In the genomic region with DNA sequence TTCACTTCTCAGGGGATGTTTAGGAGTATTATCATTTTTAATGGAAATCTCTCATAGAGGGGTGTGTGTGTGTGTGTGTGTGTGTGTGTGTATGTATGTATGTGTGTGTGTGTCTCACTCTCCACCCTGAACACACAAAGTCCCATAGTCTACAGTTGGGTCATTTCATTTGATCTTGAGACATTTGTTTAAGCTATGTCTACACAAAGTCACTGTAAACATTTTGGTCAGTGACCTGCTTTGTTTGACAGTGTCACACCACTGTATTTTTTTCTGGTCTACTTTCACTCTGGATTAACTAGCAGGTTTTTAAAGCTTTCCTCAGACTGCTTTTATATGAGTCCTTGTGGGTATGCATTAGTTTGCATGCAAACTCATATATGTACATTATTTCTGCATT, we compare ENCODE assay signal across 1 cellular context.
TF ChIP-seq lines count a peak whose summit lies in the region.

No MANE protein-coding gene starts in this region.

TF ChIP-seq in HepG2, 621 proteins besides CTCF, POLR2A, EP300 and RAD21 (continued from another document and continues in another):
- TF ChIP-seq, protein P1, sequence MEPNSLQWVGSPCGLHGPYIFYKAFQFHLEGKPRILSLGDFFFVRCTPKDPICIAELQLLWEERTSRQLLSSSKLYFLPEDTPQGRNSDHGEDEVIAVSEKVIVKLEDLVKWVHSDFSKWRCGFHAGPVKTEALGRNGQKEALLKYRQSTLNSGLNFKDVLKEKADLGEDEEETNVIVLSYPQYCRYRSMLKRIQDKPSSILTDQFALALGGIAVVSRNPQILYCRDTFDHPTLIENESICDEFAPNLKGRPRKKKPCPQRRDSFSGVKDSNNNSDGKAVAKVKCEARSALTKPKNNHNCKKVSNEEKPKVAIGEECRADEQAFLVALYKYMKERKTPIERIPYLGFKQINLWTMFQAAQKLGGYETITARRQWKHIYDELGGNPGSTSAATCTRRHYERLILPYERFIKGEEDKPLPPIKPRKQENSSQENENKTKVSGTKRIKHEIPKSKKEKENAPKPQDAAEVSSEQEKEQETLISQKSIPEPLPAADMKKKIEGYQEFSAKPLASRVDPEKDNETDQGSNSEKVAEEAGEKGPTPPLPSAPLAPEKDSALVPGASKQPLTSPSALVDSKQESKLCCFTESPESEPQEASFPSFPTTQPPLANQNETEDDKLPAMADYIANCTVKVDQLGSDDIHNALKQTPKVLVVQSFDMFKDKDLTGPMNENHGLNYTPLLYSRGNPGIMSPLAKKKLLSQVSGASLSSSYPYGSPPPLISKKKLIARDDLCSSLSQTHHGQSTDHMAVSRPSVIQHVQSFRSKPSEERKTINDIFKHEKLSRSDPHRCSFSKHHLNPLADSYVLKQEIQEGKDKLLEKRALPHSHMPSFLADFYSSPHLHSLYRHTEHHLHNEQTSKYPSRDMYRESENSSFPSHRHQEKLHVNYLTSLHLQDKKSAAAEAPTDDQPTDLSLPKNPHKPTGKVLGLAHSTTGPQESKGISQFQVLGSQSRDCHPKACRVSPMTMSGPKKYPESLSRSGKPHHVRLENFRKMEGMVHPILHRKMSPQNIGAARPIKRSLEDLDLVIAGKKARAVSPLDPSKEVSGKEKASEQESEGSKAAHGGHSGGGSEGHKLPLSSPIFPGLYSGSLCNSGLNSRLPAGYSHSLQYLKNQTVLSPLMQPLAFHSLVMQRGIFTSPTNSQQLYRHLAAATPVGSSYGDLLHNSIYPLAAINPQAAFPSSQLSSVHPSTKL (CRISPR knock-in tag; IDR thresholded peaks at IDR 0.05): peak; percentile 29; the same call in 1 of the 2 replicates
- TF ChIP-seq, protein P2, sequence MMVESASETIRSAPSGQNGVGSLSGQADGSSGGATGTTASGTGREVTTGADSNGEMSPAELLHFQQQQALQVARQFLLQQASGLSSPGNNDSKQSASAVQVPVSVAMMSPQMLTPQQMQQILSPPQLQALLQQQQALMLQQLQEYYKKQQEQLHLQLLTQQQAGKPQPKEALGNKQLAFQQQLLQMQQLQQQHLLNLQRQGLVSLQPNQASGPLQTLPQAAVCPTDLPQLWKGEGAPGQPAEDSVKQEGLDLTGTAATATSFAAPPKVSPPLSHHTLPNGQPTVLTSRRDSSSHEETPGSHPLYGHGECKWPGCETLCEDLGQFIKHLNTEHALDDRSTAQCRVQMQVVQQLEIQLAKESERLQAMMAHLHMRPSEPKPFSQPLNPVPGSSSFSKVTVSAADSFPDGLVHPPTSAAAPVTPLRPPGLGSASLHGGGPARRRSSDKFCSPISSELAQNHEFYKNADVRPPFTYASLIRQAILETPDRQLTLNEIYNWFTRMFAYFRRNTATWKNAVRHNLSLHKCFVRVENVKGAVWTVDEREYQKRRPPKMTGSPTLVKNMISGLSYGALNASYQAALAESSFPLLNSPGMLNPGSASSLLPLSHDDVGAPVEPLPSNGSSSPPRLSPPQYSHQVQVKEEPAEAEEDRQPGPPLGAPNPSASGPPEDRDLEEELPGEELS (CRISPR knock-in tag; IDR thresholded peaks at IDR 0.05): 0 out of 2 replicates have a peak, but pooled peaks have one; percentile 20
- TF ChIP-seq TCF12 (IDR thresholded peaks at IDR 0.05): no peak
- no peak for TF ChIP-seq TCF12 (CRISPR knock-in tag; IDR thresholded peaks at IDR 0.05)
- TF ChIP-seq, protein P3, sequence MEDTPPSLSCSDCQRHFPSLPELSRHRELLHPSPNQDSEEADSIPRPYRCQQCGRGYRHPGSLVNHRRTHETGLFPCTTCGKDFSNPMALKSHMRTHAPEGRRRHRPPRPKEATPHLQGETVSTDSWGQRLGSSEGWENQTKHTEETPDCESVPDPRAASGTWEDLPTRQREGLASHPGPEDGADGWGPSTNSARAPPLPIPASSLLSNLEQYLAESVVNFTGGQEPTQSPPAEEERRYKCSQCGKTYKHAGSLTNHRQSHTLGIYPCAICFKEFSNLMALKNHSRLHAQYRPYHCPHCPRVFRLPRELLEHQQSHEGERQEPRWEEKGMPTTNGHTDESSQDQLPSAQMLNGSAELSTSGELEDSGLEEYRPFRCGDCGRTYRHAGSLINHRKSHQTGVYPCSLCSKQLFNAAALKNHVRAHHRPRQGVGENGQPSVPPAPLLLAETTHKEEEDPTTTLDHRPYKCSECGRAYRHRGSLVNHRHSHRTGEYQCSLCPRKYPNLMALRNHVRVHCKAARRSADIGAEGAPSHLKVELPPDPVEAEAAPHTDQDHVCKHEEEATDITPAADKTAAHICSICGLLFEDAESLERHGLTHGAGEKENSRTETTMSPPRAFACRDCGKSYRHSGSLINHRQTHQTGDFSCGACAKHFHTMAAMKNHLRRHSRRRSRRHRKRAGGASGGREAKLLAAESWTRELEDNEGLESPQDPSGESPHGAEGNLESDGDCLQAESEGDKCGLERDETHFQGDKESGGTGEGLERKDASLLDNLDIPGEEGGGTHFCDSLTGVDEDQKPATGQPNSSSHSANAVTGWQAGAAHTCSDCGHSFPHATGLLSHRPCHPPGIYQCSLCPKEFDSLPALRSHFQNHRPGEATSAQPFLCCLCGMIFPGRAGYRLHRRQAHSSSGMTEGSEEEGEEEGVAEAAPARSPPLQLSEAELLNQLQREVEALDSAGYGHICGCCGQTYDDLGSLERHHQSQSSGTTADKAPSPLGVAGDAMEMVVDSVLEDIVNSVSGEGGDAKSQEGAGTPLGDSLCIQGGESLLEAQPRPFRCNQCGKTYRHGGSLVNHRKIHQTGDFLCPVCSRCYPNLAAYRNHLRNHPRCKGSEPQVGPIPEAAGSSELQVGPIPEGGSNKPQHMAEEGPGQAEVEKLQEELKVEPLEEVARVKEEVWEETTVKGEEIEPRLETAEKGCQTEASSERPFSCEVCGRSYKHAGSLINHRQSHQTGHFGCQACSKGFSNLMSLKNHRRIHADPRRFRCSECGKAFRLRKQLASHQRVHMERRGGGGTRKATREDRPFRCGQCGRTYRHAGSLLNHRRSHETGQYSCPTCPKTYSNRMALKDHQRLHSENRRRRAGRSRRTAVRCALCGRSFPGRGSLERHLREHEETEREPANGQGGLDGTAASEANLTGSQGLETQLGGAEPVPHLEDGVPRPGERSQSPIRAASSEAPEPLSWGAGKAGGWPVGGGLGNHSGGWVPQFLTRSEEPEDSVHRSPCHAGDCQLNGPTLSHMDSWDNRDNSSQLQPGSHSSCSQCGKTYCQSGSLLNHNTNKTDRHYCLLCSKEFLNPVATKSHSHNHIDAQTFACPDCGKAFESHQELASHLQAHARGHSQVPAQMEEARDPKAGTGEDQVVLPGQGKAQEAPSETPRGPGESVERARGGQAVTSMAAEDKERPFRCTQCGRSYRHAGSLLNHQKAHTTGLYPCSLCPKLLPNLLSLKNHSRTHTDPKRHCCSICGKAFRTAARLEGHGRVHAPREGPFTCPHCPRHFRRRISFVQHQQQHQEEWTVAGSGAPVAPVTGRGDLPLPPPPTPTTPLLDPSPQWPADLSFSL (CRISPR knock-in tag; IDR thresholded peaks at IDR 0.05): peak; percentile 91
- TF ChIP-seq, protein P4, sequence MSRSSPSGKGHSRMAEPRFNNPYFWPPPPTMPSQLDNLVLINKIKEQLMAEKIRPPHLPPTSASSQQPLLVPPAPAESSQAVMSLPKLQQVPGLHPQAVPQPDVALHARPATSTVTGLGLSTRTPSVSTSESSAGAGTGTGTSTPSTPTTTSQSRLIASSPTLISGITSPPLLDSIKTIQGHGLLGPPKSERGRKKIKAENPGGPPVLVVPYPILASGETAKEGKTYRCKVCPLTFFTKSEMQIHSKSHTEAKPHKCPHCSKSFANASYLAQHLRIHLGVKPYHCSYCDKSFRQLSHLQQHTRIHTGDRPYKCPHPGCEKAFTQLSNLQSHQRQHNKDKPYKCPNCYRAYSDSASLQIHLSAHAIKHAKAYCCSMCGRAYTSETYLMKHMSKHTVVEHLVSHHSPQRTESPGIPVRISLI (CRISPR knock-in tag; IDR thresholded peaks at IDR 0.05; ENCODE audit: borderline replicate concordance): peak; percentile 55; the same call in 1 of the 2 replicates
- TF ChIP-seq RARA (CRISPR knock-in tag; IDR thresholded peaks at IDR 0.05): 0 out of 2 replicates have a peak, but pooled peaks have one; percentile 23
- no peak for TF ChIP-seq ZNF879 (CRISPR knock-in tag; IDR thresholded peaks at IDR 0.05)
- 0 out of 2 replicates have a peak, but pooled peaks have one; percentile 40 for TF ChIP-seq FOXP1 (IDR thresholded peaks at IDR 0.05)
- peak; percentile 71; the same call in 1 of the 2 replicates for TF ChIP-seq FOXP1 (CRISPR knock-in tag; IDR thresholded peaks at IDR 0.05)
- TF ChIP-seq RXRA (CRISPR knock-in tag; IDR thresholded peaks at IDR 0.05): no peak
- TF ChIP-seq, protein P5, sequence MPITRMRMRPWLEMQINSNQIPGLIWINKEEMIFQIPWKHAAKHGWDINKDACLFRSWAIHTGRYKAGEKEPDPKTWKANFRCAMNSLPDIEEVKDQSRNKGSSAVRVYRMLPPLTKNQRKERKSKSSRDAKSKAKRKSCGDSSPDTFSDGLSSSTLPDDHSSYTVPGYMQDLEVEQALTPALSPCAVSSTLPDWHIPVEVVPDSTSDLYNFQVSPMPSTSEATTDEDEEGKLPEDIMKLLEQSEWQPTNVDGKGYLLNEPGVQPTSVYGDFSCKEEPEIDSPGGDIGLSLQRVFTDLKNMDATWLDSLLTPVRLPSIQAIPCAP (CRISPR knock-in tag; IDR thresholded peaks at IDR 0.05; ENCODE audit: low read depth): no peak
- TF ChIP-seq, protein P6, sequence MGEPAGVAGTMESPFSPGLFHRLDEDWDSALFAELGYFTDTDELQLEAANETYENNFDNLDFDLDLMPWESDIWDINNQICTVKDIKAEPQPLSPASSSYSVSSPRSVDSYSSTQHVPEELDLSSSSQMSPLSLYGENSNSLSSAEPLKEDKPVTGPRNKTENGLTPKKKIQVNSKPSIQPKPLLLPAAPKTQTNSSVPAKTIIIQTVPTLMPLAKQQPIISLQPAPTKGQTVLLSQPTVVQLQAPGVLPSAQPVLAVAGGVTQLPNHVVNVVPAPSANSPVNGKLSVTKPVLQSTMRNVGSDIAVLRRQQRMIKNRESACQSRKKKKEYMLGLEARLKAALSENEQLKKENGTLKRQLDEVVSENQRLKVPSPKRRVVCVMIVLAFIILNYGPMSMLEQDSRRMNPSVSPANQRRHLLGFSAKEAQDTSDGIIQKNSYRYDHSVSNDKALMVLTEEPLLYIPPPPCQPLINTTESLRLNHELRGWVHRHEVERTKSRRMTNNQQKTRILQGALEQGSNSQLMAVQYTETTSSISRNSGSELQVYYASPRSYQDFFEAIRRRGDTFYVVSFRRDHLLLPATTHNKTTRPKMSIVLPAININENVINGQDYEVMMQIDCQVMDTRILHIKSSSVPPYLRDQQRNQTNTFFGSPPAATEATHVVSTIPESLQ (CRISPR knock-in tag; conservative IDR thresholded peaks at IDR 0.05): no peak
- TF ChIP-seq MYC (CRISPR knock-in tag; IDR thresholded peaks at IDR 0.05; ENCODE audit: borderline replicate concordance): no peak
- TF ChIP-seq TBP (CRISPR knock-in tag; IDR thresholded peaks at IDR 0.05): no peak
- no peak for TF ChIP-seq ZKSCAN5 (CRISPR knock-in tag; IDR thresholded peaks at IDR 0.05)
- no peak for TF ChIP-seq NR2F1 (CRISPR knock-in tag; IDR thresholded peaks at IDR 0.05)
- TF ChIP-seq, protein P7, sequence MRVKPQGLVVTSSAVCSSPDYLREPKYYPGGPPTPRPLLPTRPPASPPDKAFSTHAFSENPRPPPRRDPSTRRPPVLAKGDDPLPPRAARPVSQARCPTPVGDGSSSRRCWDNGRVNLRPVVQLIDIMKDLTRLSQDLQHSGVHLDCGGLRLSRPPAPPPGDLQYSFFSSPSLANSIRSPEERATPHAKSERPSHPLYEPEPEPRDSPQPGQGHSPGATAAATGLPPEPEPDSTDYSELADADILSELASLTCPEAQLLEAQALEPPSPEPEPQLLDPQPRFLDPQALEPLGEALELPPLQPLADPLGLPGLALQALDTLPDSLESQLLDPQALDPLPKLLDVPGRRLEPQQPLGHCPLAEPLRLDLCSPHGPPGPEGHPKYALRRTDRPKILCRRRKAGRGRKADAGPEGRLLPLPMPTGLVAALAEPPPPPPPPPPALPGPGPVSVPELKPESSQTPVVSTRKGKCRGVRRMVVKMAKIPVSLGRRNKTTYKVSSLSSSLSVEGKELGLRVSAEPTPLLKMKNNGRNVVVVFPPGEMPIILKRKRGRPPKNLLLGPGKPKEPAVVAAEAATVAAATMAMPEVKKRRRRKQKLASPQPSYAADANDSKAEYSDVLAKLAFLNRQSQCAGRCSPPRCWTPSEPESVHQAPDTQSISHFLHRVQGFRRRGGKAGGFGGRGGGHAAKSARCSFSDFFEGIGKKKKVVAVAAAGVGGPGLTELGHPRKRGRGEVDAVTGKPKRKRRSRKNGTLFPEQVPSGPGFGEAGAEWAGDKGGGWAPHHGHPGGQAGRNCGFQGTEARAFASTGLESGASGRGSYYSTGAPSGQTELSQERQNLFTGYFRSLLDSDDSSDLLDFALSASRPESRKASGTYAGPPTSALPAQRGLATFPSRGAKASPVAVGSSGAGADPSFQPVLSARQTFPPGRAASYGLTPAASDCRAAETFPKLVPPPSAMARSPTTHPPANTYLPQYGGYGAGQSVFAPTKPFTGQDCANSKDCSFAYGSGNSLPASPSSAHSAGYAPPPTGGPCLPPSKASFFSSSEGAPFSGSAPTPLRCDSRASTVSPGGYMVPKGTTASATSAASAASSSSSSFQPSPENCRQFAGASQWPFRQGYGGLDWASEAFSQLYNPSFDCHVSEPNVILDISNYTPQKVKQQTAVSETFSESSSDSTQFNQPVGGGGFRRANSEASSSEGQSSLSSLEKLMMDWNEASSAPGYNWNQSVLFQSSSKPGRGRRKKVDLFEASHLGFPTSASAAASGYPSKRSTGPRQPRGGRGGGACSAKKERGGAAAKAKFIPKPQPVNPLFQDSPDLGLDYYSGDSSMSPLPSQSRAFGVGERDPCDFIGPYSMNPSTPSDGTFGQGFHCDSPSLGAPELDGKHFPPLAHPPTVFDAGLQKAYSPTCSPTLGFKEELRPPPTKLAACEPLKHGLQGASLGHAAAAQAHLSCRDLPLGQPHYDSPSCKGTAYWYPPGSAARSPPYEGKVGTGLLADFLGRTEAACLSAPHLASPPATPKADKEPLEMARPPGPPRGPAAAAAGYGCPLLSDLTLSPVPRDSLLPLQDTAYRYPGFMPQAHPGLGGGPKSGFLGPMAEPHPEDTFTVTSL (CRISPR knock-in tag; IDR thresholded peaks at IDR 0.05; ENCODE audit: borderline replicate concordance): peak; percentile 57; the same call in 1 of the 2 replicates
- TF ChIP-seq TBX3 (IDR thresholded peaks at IDR 0.05; ENCODE audit: borderline replicate concordance): peak; percentile 31; the same call in 1 of the 2 replicates
- TF ChIP-seq HNF4A (CRISPR knock-in tag; IDR thresholded peaks at IDR 0.05): 0 out of 2 replicates have a peak, but pooled peaks have one; percentile 6
- TF ChIP-seq MEIS2 (CRISPR knock-in tag; IDR thresholded peaks at IDR 0.05): no peak
- TF ChIP-seq, protein P8, sequence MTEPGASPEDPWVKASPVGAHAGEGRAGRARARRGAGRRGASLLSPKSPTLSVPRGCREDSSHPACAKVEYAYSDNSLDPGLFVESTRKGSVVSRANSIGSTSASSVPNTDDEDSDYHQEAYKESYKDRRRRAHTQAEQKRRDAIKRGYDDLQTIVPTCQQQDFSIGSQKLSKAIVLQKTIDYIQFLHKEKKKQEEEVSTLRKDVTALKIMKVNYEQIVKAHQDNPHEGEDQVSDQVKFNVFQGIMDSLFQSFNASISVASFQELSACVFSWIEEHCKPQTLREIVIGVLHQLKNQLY (CRISPR knock-in tag; IDR thresholded peaks at IDR 0.05): no peak
- TF ChIP-seq, protein P9, sequence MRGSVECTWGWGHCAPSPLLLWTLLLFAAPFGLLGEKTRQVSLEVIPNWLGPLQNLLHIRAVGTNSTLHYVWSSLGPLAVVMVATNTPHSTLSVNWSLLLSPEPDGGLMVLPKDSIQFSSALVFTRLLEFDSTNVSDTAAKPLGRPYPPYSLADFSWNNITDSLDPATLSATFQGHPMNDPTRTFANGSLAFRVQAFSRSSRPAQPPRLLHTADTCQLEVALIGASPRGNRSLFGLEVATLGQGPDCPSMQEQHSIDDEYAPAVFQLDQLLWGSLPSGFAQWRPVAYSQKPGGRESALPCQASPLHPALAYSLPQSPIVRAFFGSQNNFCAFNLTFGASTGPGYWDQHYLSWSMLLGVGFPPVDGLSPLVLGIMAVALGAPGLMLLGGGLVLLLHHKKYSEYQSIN (CRISPR knock-in tag; IDR thresholded peaks at IDR 0.05; ENCODE audit: borderline replicate concordance): no peak
- no peak for TF ChIP-seq ZSCAN12 (CRISPR knock-in tag; IDR thresholded peaks at IDR 0.05)
- TF ChIP-seq SMARCC2 (IDR thresholded peaks at IDR 0.05): no peak
